ENCODE assay signal across 26 cellular contexts in the genomic region with DNA sequence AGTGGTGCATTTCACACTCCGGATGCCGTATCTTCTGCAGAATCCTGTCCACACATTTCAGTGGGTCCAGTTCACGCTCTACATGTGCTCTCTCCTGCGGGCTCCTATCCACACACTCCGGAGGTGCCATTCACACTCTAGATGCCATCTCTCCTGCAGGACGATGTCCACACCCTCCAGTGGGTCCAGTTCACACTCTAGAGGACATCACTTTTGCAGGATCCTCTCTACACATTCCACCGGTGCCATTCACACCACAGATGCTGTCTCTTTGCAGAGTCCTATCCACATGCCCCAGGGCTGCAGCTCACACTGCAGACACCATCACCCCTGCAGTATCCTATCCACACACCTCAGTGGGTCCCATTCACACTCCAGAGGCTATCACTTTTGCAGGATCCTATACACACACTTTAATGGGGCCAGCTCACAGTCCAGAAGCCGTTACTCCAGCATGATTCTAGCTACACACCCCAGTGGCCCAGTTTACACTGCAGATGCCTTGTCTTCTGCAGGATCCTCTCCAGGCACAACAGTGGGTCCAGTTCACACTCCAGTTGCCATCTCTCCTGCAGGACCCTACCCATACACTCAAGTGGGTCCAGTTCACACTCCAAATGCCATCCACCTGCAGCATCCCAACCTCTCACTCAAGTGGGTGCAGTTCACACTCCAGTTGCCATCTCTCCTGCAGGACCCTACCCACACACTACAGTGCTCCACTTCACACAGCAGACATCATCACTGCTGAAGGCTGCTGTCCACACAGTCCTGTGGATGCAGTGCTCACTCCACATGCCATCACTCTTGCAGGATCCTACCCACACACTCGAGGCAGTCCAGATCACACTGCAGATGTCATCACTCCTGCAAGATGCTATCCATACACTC. TPM values are rescaled to one million over a fixed set of nuclear protein-coding genes. Genes with fewer than 3 reads are reported as not detected.
A peak's percentile ranks its signal among the peaks of the same experiment; 100 is the strongest.
DNase-seq lines count a peak whose midpoint lies in the region; ATAC-seq, FAIRE-seq and TF ChIP-seq lines count a peak whose summit lies in the region.
"Had no signal": no experiment of that assay in that cellular context is flagged by ENCODE, and none has a peak within 500 bp of the region (broad histone marks: within the 10 kb centered on the region; RNA-seq: fewer than 3 reads in every experiment).

No MANE protein-coding gene starts in this region.

- H3K4me2 ChIP-seq in BLaER1 treated with 17β-estradiol and CSF1 and Interleukin-3, amounts not matched to agents 10 nM and 100 nM = peak overlapping the region in 10 of 11 experiments; percentile 88 to 99 (median 97); a peak in 18 of 22 replicates
- H3K4me2 ChIP-seq in osteoblast (ENCODE audit: insufficient read depth, low read length) = no peak overlapping the region
- H3K4me2 ChIP-seq: KMS-11 had no signal

- peaks cover 6 to 13% of the 10 kb centered on the region in 2 donors for H3K9me3 Mint-ChIP-seq in effector memory CD8-positive, alpha-beta T cell
- H3K9me3 Mint-ChIP-seq: activated naive CD4-positive, alpha-beta T cell treated with anti-CD3 and anti-CD28 coated beads, Interleukin-2, amount 10 ng/mL, durations not matched to agents 7 days and 5 days; stimulated activated naive B cell treated with anti-CD40 and anti-IgM and Interleukin-4, amounts not matched to agents 10 μg/mL and 1 μg/mL and 100 μg/mL, for 72 hours had no signal

- H3K4me3 ChIP-seq in BLaER1 treated with 17β-estradiol and CSF1 and Interleukin-3, amounts not matched to agents 10 nM and 100 nM = peak overlapping the region in 1 of 10 experiments; percentile 84; a peak in 1 of 20 replicates
- H3K4me3 ChIP-seq in lower leg skin (ENCODE audit: low read depth, poor library complexity, severe bottlenecking) (no peak overlapping the region), osteoblast (ENCODE audit: insufficient read depth, low read length) (no peak overlapping the region)
- H3K4me3 ChIP-seq: esophagus squamous epithelium, skin epidermis had no signal

- no peak for TF ChIP-seq POLR2A in lower leg skin (IDR thresholded peaks at IDR 0.05)

- intact Hi-C loops in lower leg skin (cut with DNase I; ENCODE audit: low total_unique reads) = no loop called here

- H3K79me2 ChIP-seq in osteoblast (ENCODE audit: insufficient read depth, low read length) = peaks cover 10% of the 10 kb centered on the region

- H3K9me3 ChIP-seq in BLaER1 treated with 17β-estradiol and CSF1 and Interleukin-3, amounts not matched to agents 10 nM and 100 nM (replicated peaks in 1 of 11) = no peaks in the 10 kb centered on the region
- H3K9me3 ChIP-seq in osteoblast (ENCODE audit: low read depth, low read length) = no peaks in the 10 kb centered on the region
- H3K9me3 ChIP-seq: ascending aorta, esophagus squamous epithelium had no signal

- FAIRE-seq in HTR-8/SVneo (lab: Jason Lieb, UNC) = peak; percentile 91
- FAIRE-seq: kidney had no signal

- peaks cover 0 to 44% (median 17%) of the 10 kb centered on the region in 11 experiments; a peak in 19 of 22 replicates for H4K20me1 ChIP-seq in BLaER1 treated with 17β-estradiol and CSF1 and Interleukin-3, amounts not matched to agents 10 nM and 100 nM
- H4K20me1 ChIP-seq in osteoblast (ENCODE audit: insufficient read depth, low read length) = peaks cover 3% of the 10 kb centered on the region

- H3K4me1 ChIP-seq in BLaER1 treated with 17β-estradiol and CSF1 and Interleukin-3, amounts not matched to agents 10 nM and 100 nM = peaks cover 20 to 63% (median 45%) of the 10 kb centered on the region in 10 experiments
- H3K4me1 ChIP-seq in osteoblast (ENCODE audit: insufficient read depth, low read length) = peaks cover 21% of the 10 kb centered on the region

- 90 to 91% methylated on average over 9 of the region's 9 CpGs for WGBS in lower leg skin, 2 donors

- peaks cover 0 to 6% of the 10 kb centered on the region in 2 donors for H3K4me1 Mint-ChIP-seq in effector memory CD8-positive, alpha-beta T cell (ENCODE audit: low read depth in 2 of 2)

- TF ChIP-seq CTCF in lower leg skin (IDR thresholded peaks at IDR 0.05) (no peak), osteoblast (IDR thresholded peaks at IDR 0.05; ENCODE audit: extremely low read depth, low read depth, low read length) (no peak)

- ATAC-seq in HG03354 (IDR thresholded peaks at IDR 0.05; ENCODE audit: poor library complexity, severe bottlenecking, unreplicated experiment) (no peak), GM19452 (IDR thresholded peaks at IDR 0.05; ENCODE audit: unreplicated experiment) (no peak), GM18907 (IDR thresholded peaks at IDR 0.05; ENCODE audit: unreplicated experiment) (no peak)
- no peak for ATAC-seq in effector memory CD8-positive, alpha-beta T cell (replicated peaks)
- ATAC-seq: naive thymus-derived CD4-positive, alpha-beta T cell; stimulated activated naive B cell treated with anti-CD40 and anti-IgM and Interleukin-4, amounts not matched to agents 10 μg/mL and 1 μg/mL and 100 μg/mL, for 72 hours; T-helper 17 cell had no signal

- H3K27me3 ChIP-seq in BLaER1 treated with 17β-estradiol and CSF1 and Interleukin-3, amounts not matched to agents 10 nM and 100 nM = no peaks in the 10 kb centered on the region
- peaks cover 17% of the 10 kb centered on the region for H3K27me3 ChIP-seq in osteoblast (ENCODE audit: insufficient read depth, low read length)
- H3K27me3 ChIP-seq: ascending aorta had no signal

- no peak overlapping the region for H3K27ac ChIP-seq in BLaER1 treated with 17β-estradiol and CSF1 and Interleukin-3, amounts not matched to agents 10 nM and 100 nM
- H3K27ac ChIP-seq in osteoblast (ENCODE audit: low read depth, low read length) = no peak overlapping the region
- H3K27ac ChIP-seq: esophagus squamous epithelium, KMS-11, skin epidermis, WERI-Rb-1 had no signal

- no peak overlapping the region for H3K4me3 Mint-ChIP-seq in effector memory CD8-positive, alpha-beta T cell
- H3K4me3 Mint-ChIP-seq: activated naive CD4-positive, alpha-beta T cell treated with anti-CD3 and anti-CD28 coated beads, Interleukin-2, amount 10 ng/mL, durations not matched to agents 7 days and 5 days; CD8-positive, alpha-beta memory T cell; stimulated activated naive B cell treated with anti-CD40 and anti-IgM and Interleukin-4, amounts not matched to agents 10 μg/mL and 1 μg/mL and 100 μg/mL, for 72 hours had no signal

- peaks cover 0 to 11% (median 0%) of the 10 kb centered on the region in 11 experiments; a peak in 6 of 22 replicates for H3K36me3 ChIP-seq in BLaER1 treated with 17β-estradiol and CSF1 and Interleukin-3, amounts not matched to agents 10 nM and 100 nM
- H3K36me3 ChIP-seq in osteoblast (ENCODE audit: insufficient read depth, low read length) = no peaks in the 10 kb centered on the region
- H3K36me3 ChIP-seq: ascending aorta, esophagus squamous epithelium had no signal

- no peak overlapping the region for H3K27ac Mint-ChIP-seq in effector memory CD8-positive, alpha-beta T cell
- H3K27ac Mint-ChIP-seq: activated naive CD4-positive, alpha-beta T cell treated with anti-CD3 and anti-CD28 coated beads, Interleukin-2, amount 10 ng/mL, durations not matched to agents 7 days and 5 days; CD8-positive, alpha-beta memory T cell; naive thymus-derived CD4-positive, alpha-beta T cell; stimulated activated naive B cell treated with anti-CD40 and anti-IgM and Interleukin-4, amounts not matched to agents 10 μg/mL and 1 μg/mL and 100 μg/mL, for 72 hours; T-helper 17 cell had no signal

- no peaks in the 10 kb centered on the region for H3K36me3 Mint-ChIP-seq in effector memory CD8-positive, alpha-beta T cell (ENCODE audit: insufficient read depth)
- H3K36me3 Mint-ChIP-seq: activated naive CD4-positive, alpha-beta T cell treated with anti-CD3 and anti-CD28 coated beads, Interleukin-2, amount 10 ng/mL, durations not matched to agents 7 days and 5 days; CD8-positive, alpha-beta memory T cell had no signal

- no peak for DNase-seq in HTR-8/SVneo (ENCODE audit: insufficient read length, low spot score)
- DNase-seq in lower leg skin (ENCODE audit: low spot score in 2 of 2) = peak; percentile 10 to 69
- peak; percentile 41 for DNase-seq in osteoblast (ENCODE audit: insufficient read length, low spot score, missing footprints)
- DNase-seq in effector memory CD8-positive, alpha-beta T cell = no peak
- DNase-seq: activated naive CD4-positive, alpha-beta T cell treated with anti-CD3 and anti-CD28 coated beads, Interleukin-2, amount 10 ng/mL, durations not matched to agents 7 days and 5 days; CD8-positive, alpha-beta memory T cell; cerebellar nuclear complex; DMS53; effector CD4-positive, alpha-beta T cell; esophagus squamous epithelium; GDM1; naive thymus-derived CD4-positive, alpha-beta T cell; NCI-H146; NCI-H2171; NCI-H526; stimulated activated naive B cell treated with anti-CD40 and anti-IgM and Interleukin-4, amounts not matched to agents 10 μg/mL and 1 μg/mL and 100 μg/mL, for 72 hours; T-helper 17 cell had no signal

- peaks cover 12 to 62% of the 10 kb centered on the region in 2 donors for H3K27me3 Mint-ChIP-seq in effector memory CD8-positive, alpha-beta T cell

- 0 out of 22 replicates have a peak overlapping the region, but pooled peaks of 2 of the 11 experiments have one; percentile 93 for H3K9ac ChIP-seq in BLaER1 treated with 17β-estradiol and CSF1 and Interleukin-3, amounts not matched to agents 10 nM and 100 nM
- H3K9ac ChIP-seq: KMS-11 had no signal

- no peak overlapping the region for H2AFZ ChIP-seq in osteoblast (ENCODE audit: low read length)

RNA-seq across cellular contexts. Expression of a gene that starts 2.1 kb away (rescaled TPM):
- total RNA-seq in lower leg skin (10 to 100 TPM in 1 of 4 donors, 1 to 10 TPM in 3; 4.7 to 13.7 (median 7.0) TPM), osteoblast (307 and 324 TPM in 2 replicates)
- total RNA-seq: T-helper 17 cell had no signal

Comparison
In these comparisons a context has a peak if more than half of its experiments do, and no peak if none do; other contexts are left out.
1. DNase-seq: peak in lower leg skin (2 of 2) and osteoblast (single experiment); none in HTR-8/SVneo (single experiment) and effector memory CD8-positive, alpha-beta T cell (0 of 3).
2. RNA of a gene that starts 2.1 kb away (total RNA-seq): 307 to 324 TPM in osteoblast; 4.7 to 13.7 TPM in lower leg skin; every median in the first group is over 10 times any median in the second.